In genomic region chr15:61522375-61522774, GRCh38 we compare ENCODE assay signal across 24 cellular contexts.
DNase-seq lines count a peak whose midpoint lies in the region; ATAC-seq and TF ChIP-seq lines count a peak whose summit lies in the region.
"Had no signal": no experiment of that assay in that cellular context is flagged by ENCODE, and none has a peak within 500 bp of the region (broad histone marks: within the 10 kb centered on the region; RNA-seq: fewer than 3 reads in every experiment).

No MANE protein-coding gene starts in this region.

- H3K27me3 Mint-ChIP-seq in activated CD4-positive, alpha-beta memory T cell treated with anti-CD3 and anti-CD28 coated beads, Interleukin-2, amount 10 ng/mL, durations not matched to agents 7 days and 5 days, result peaks cover 14% of the 10 kb centered on the region

- H3K9ac ChIP-seq in BLaER1, result no peak overlapping the region
- H3K9ac ChIP-seq: GM23248 had no signal

- H3K36me3 Mint-ChIP-seq in activated CD4-positive, alpha-beta memory T cell treated with anti-CD3 and anti-CD28 coated beads, Interleukin-2, amount 10 ng/mL, durations not matched to agents 7 days and 5 days (ENCODE audit: low read depth), result no peaks in the 10 kb centered on the region
- H3K36me3 Mint-ChIP-seq: CD4-positive, CD25-positive, alpha-beta regulatory T cell; CD8-positive, alpha-beta T cell had no signal

- POLR2A ChIA-PET in HEK293T (lab: Yijun Ruan, JAX), result no interaction called here
- POLR2A ChIA-PET in activated CD4-positive, alpha-beta memory T cell treated with anti-CD3 and anti-CD28 coated beads, Interleukin-2, amount 10 ng/mL, durations not matched to agents 7 days and 5 days (lab: Charles Lee), result no interaction called here

- peak overlapping the region; percentile 81 for H3K27ac ChIP-seq in BLaER1
- H3K27ac ChIP-seq: A549, C4-2B, GM23248 had no signal

- CTCF ChIA-PET in HEK293T (lab: Yijun Ruan, JAX), result no interaction called here
- CTCF ChIA-PET in activated CD4-positive, alpha-beta memory T cell treated with anti-CD3 and anti-CD28 coated beads, Interleukin-2, amount 10 ng/mL, durations not matched to agents 7 days and 5 days (lab: Charles Lee), result no interaction called here

- no peak overlapping the region for H3K27ac Mint-ChIP-seq in activated CD4-positive, alpha-beta memory T cell treated with anti-CD3 and anti-CD28 coated beads, Interleukin-2, amount 10 ng/mL, durations not matched to agents 7 days and 5 days
- H3K27ac Mint-ChIP-seq: CD4-positive, CD25-positive, alpha-beta regulatory T cell; CD8-positive, alpha-beta T cell had no signal

- intact Hi-C loops in posterior cingulate gyrus (cut with DNase I), result no loop called here

- ATAC-seq in GM18867 (IDR thresholded peaks at IDR 0.05; ENCODE audit: unreplicated experiment), result peak; percentile 47
- ATAC-seq: A549; CD8-positive, alpha-beta T cell; GM12878 had no signal

- no peak overlapping the region for H3K4me3 Mint-ChIP-seq in activated CD4-positive, alpha-beta memory T cell treated with anti-CD3 and anti-CD28 coated beads, Interleukin-2, amount 10 ng/mL, durations not matched to agents 7 days and 5 days
- H3K4me3 Mint-ChIP-seq: CD4-positive, CD25-positive, alpha-beta regulatory T cell; CD8-positive, alpha-beta T cell had no signal

- H3K9me3 ChIP-seq in BLaER1, result no peaks in the 10 kb centered on the region
- H3K9me3 ChIP-seq: A549, BE2C, Caco-2 had no signal

- H3K4me3 ChIP-seq in BLaER1, result no peak overlapping the region
- H3K4me3 ChIP-seq: A549, GM12878, GM23248 had no signal

- no peaks in the 10 kb centered on the region for H3K9me3 Mint-ChIP-seq in activated CD4-positive, alpha-beta memory T cell treated with anti-CD3 and anti-CD28 coated beads, Interleukin-2, amount 10 ng/mL, durations not matched to agents 7 days and 5 days
- H3K9me3 Mint-ChIP-seq: CD8-positive, alpha-beta T cell had no signal

- peak overlapping the region; percentile 71 for H3K4me2 ChIP-seq in BLaER1
- H3K4me2 ChIP-seq: A549 had no signal

- no peaks in the 10 kb centered on the region for H4K20me1 ChIP-seq in BLaER1

- peaks cover 74% of the 10 kb centered on the region for H3K4me1 ChIP-seq in BLaER1
- H3K4me1 ChIP-seq: A549, BE2C, Caco-2 had no signal

- no peaks in the 10 kb centered on the region for H3K36me3 ChIP-seq in BLaER1
- H3K36me3 ChIP-seq: BE2C had no signal

- peaks cover 23% of the 10 kb centered on the region for H3K4me1 Mint-ChIP-seq in activated CD4-positive, alpha-beta memory T cell treated with anti-CD3 and anti-CD28 coated beads, Interleukin-2, amount 10 ng/mL, durations not matched to agents 7 days and 5 days
- H3K4me1 Mint-ChIP-seq: CD4-positive, CD25-positive, alpha-beta regulatory T cell had no signal

- no peaks in the 10 kb centered on the region for H3K27me3 ChIP-seq in BLaER1
- H3K27me3 ChIP-seq: BE2C had no signal

- DNase-seq in inferior parietal cortex (ENCODE audit: extremely low spot score) (peak; percentile 24), superior temporal gyrus (ENCODE audit: extremely low spot score) (peak; percentile 45), HEK293T (ENCODE audit: extremely low spot score) (no peak), posterior cingulate gyrus (no peak)
- no peak for DNase-seq in activated CD4-positive, alpha-beta memory T cell treated with anti-CD3 and anti-CD28 coated beads, Interleukin-2, amount 10 ng/mL, durations not matched to agents 7 days and 5 days
- DNase-seq: 8988T; ACHN; AML-193; BE2C; Caco-2; CD4-positive, CD25-positive, alpha-beta regulatory T cell; CD8-positive, alpha-beta T cell; DMS153; DMS79; EL; GDM1; H7; HCEC 1CT had no signal

TF ChIP-seq in HEK293T, 16 proteins besides CTCF, POLR2A, EP300 and RAD21:
- no peak for TF ChIP-seq SUZ12 (IDR thresholded peaks at IDR 0.05)
- no peak for TF ChIP-seq FOXM1 (IDR thresholded peaks at IDR 0.05; ENCODE audit: borderline replicate concordance)
- no peak for TF ChIP-seq TARDBP (IDR thresholded peaks at IDR 0.05)
- no peak for TF ChIP-seq FOXA1 (IDR thresholded peaks at IDR 0.05)
- TF ChIP-seq ARNT (IDR thresholded peaks at IDR 0.05), result no peak
- TF ChIP-seq ELF4 (IDR thresholded peaks at IDR 0.05), result no peak

Comparison
In these comparisons a context has a peak if more than half of its experiments do, and no peak if none do; other contexts are left out.
1. DNase-seq: peak in inferior parietal cortex (single experiment) and superior temporal gyrus (single experiment); none in HEK293T (single experiment), activated CD4-positive, alpha-beta memory T cell treated with anti-CD3 and anti-CD28 coated beads, Interleukin-2, amount 10 ng/mL, durations not matched to agents 7 days and 5 days (single experiment) and posterior cingulate gyrus (0 of 10).